13 cellular contexts compared by ENCODE assay signal in the genomic region with DNA sequence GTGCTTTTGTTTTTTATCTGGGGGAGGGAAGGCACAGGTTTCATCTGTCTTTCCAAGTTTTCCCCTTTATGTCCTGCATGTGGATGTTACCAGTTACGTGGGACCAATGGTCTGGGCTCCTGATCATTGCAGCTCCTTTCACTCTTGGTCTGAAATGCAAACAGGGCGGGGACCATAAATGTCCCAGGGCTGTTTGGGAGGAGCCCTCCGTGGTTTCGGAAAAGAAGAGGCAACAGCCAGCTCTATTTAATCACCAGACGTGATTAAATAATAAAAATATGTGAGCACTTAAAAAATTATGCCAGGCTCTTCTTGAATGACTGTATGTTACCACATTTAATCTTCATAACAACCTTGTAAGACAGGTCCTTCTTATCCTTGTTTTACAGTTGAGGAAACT.
"Had no signal": no experiment of that assay in that cellular context is flagged by ENCODE, and none has a peak within 500 bp of the region (broad histone marks: within the 10 kb centered on the region; RNA-seq: fewer than 3 reads in every experiment).

No MANE protein-coding gene starts in this region.

- H3K27me3 ChIP-seq: hepatocyte, stomach, uterus had no signal

- H3K9me3 ChIP-seq: stomach, uterus had no signal

- DNase-seq: activated CD4-positive, alpha-beta T cell treated with anti-CD3 and anti-CD28 coated beads, Interleukin-2, amount 50 U/mL, for 1 hour; activated CD4-positive, CD25-positive, alpha-beta regulatory T cell; activated effector memory CD4-positive, alpha-beta T cell treated with anti-CD3 and anti-CD28 coated beads, Interleukin-2, amount 50 U/mL, for 16 hours; activated naive CD8-positive, alpha-beta T cell treated with anti-CD3 and anti-CD28 coated beads for 36 hours; activated T-cell treated with anti-CD3 and anti-CD28 coated beads, Interleukin-2, amount 50 U/mL, for 4 hours; aorta; kidney glomerular epithelial cell; naive B cell; retina; small intestine; stomach; uterus had no signal

- H3K4me3 ChIP-seq: hepatocyte, stomach, uterus had no signal

- H3K36me3 ChIP-seq: stomach, uterus had no signal

- H3K4me1 ChIP-seq: stomach, uterus had no signal

- ATAC-seq: activated T-cell treated with anti-CD3 and anti-CD28 coated beads, Interleukin-2, amount 50 U/mL, for 4 hours had no signal
